In genomic region chr1:221719987-221720386, GRCh38 we compare ENCODE assay signal across 20 cellular contexts. TPM values are rescaled to one million over a fixed set of nuclear protein-coding genes. Genes with fewer than 3 reads are reported as not detected.
DNase-seq lines count a peak whose midpoint lies in the region; ATAC-seq and TF ChIP-seq lines count a peak whose summit lies in the region.
"Had no signal": no experiment of that assay in that cellular context is flagged by ENCODE, and none has a peak within 500 bp of the region (broad histone marks: within the 10 kb centered on the region; RNA-seq: fewer than 3 reads in every experiment).

No MANE protein-coding gene starts in this region.

- no peaks in the 10 kb centered on the region for H3K79me1 ChIP-seq in H9 (ENCODE audit: insufficient read depth, low read depth, low read length, poor library complexity, severe bottlenecking)

- DNase-seq in MCF 10A (ENCODE audit: unreplicated experiment) = no peak
- DNase-seq in mammary epithelial cell = no peak
- DNase-seq in adipocyte (ENCODE audit: low read depth) = no peak
- DNase-seq in natural killer cell = no peak
- DNase-seq in H9 = no peak
- no peak for DNase-seq in NCI-H526 treated with DMSO at 0.1 percent for 48 hours (lab: John Stamatoyannopoulos, UW)
- no peak for DNase-seq in pons (ENCODE audit: low spot score)
- DNase-seq: 8988T, COR-L47, NCI-H1417 treated with DMSO at 0.1 percent for 48 hours, NCI-H2029, NCI-H510A, SHP77 had no signal

- peaks cover 11% of the 10 kb centered on the region for H3K9me3 ChIP-seq in mammary epithelial cell (replicated peaks; ENCODE audit: insufficient read depth, low read length)
- H3K9me3 ChIP-seq in adipocyte (ENCODE audit: control insufficient read depth, low read length) = peaks cover 8% of the 10 kb centered on the region
- no peaks in the 10 kb centered on the region for H3K9me3 ChIP-seq in H9 (ENCODE audit: control insufficient read depth, low read depth, low read length)

- H3K4ac ChIP-seq in H9 (ENCODE audit: low read depth, low read length) = no peak overlapping the region

- in situ Hi-C loops in mammary epithelial cell (cut with MboI; ENCODE audit: low sequenced_read_pairs in 2 of 2) = no loop called here

- H3K4me1 Mint-ChIP-seq in MCF 10A (ENCODE audit: insufficient read depth, unreplicated experiment) (peaks cover 47% of the 10 kb centered on the region), natural killer cell (peaks cover 89 to 91% of the 10 kb centered on the region in 2 donors), H9 (peaks cover 47 to 54% of the 10 kb centered on the region in 2 experiments)

- ATAC-seq in natural killer cell (no peak), HG02588 (IDR thresholded peaks at IDR 0.05; ENCODE audit: unreplicated experiment) (no peak)
- ATAC-seq: GM12878, GM23338, HepG2, Panc1 had no signal

- H3K79me2 ChIP-seq in mammary epithelial cell (ENCODE audit: insufficient read depth, low read length) = peaks cover 99% of the 10 kb centered on the region
- no peaks in the 10 kb centered on the region for H3K79me2 ChIP-seq in H9 (ENCODE audit: insufficient read depth, low read length)

- peaks cover 22% of the 10 kb centered on the region for H3K36me3 ChIP-seq in mammary epithelial cell (ENCODE audit: insufficient read depth, low read length)
- peaks cover 40% of the 10 kb centered on the region for H3K36me3 ChIP-seq in adipocyte (ENCODE audit: control insufficient read depth, insufficient read depth, low read length, severe bottlenecking)

- H3K4me3 ChIP-seq in mammary epithelial cell (replicated peaks in 1 of 3; ENCODE audit: insufficient read depth in 1 of 3, low read depth in 2 of 3, low read length in 3 of 3) (no peak overlapping the region), adipocyte (ENCODE audit: low read length) (peak overlapping the region; percentile 17)
- H3K4me3 ChIP-seq: GM12878, GM23338 had no signal

- intact Hi-C loops in MCF 10A (cut with micrococcal nuclease) = no loop called here
- intact Hi-C loops in mammary epithelial cell (cut with micrococcal nuclease) = no loop called here
- intact Hi-C loops in natural killer cell (cut with micrococcal nuclease) = no loop called here

- H3K36me3 Mint-ChIP-seq in MCF 10A (ENCODE audit: insufficient read depth, unreplicated experiment) = peaks cover 9% of the 10 kb centered on the region
- H3K36me3 Mint-ChIP-seq in natural killer cell = no peaks in the 10 kb centered on the region
- H3K36me3 Mint-ChIP-seq in H9 (ENCODE audit: insufficient read depth in 1 of 3, low read depth in 3 of 3) = peaks cover 11 to 26% (median 26%) of the 10 kb centered on the region in 3 experiments

- H2BK5ac ChIP-seq in H9 (ENCODE audit: insufficient read length, low read length) = no peak overlapping the region

- H2BK20ac ChIP-seq in H9 (ENCODE audit: low read depth, low read length, poor library complexity, severe bottlenecking) = no peak overlapping the region

- H3K4me3 Mint-ChIP-seq in MCF 10A (ENCODE audit: unreplicated experiment) = no peak overlapping the region
- H3K4me3 Mint-ChIP-seq in natural killer cell = peak overlapping the region; percentile 17
- no peak overlapping the region for H3K4me3 Mint-ChIP-seq in H9
- H3K4me3 Mint-ChIP-seq: CD14-positive monocyte, GM23338 had no signal

- no peak overlapping the region for H2BK120ac ChIP-seq in H9 (ENCODE audit: low read depth, low read length, poor library complexity, severe bottlenecking)

- H3K27me3 ChIP-seq in mammary epithelial cell (ENCODE audit: insufficient read depth, low read length) (no peaks in the 10 kb centered on the region), adipocyte (replicated peaks; ENCODE audit: control insufficient read depth, insufficient read depth, low read length) (no peaks in the 10 kb centered on the region), H9 (ENCODE audit: insufficient read depth, low read length) (peaks cover 15% of the 10 kb centered on the region)

- no peak overlapping the region for H4K91ac ChIP-seq in H9 (ENCODE audit: insufficient read length, low read depth, low read length)

- no peak overlapping the region for H3K18ac ChIP-seq in H9 (ENCODE audit: insufficient read length, low read depth, low read length)

- CTCF ChIA-PET in MCF 10A (lab: Yijun Ruan, JAX) (interaction anchor here (0.6 to 5.0 kb wide), 9 partner anchors 8 to 735 kb away, joined by 3 to 16 read pairs (median 3); partner anchors contain the start of gene DUSP10), mammary epithelial cell (lab: Charles Lee; ENCODE audit: low non-redundant PET) (no interaction called here)

- H3K4me2 ChIP-seq in mammary epithelial cell (ENCODE audit: insufficient read depth, low read depth, low read length) (no peak overlapping the region), H9 (ENCODE audit: insufficient read depth, insufficient read length, low read length) (no peak overlapping the region)

- H4K8ac ChIP-seq in H9 (replicated peaks; ENCODE audit: insufficient read length, low read depth, low read length) = no peak overlapping the region

- H2AFZ ChIP-seq in mammary epithelial cell (ENCODE audit: low read depth, low read length) = no peak overlapping the region
- H2AFZ ChIP-seq in H9 (ENCODE audit: low read length) = no peak overlapping the region
- H2AFZ ChIP-seq: GM23338 had no signal

- H3K9ac ChIP-seq in mammary epithelial cell (ENCODE audit: insufficient read depth, low read length) (no peak overlapping the region), adipocyte (ENCODE audit: low read length) (no peak overlapping the region), H9 (ENCODE audit: extremely low read depth, insufficient read length, low read length) (no peak overlapping the region)

- H2AK5ac ChIP-seq in H9 (ENCODE audit: insufficient read length, low read length) = no peak overlapping the region

- H3K27me3 Mint-ChIP-seq in MCF 10A (ENCODE audit: insufficient read depth, unreplicated experiment) = no peaks in the 10 kb centered on the region
- no peaks in the 10 kb centered on the region for H3K27me3 Mint-ChIP-seq in natural killer cell (ENCODE audit: low read depth in 2 of 2)
- H3K27me3 Mint-ChIP-seq in H9 (ENCODE audit: low read depth) = peaks cover 26% of the 10 kb centered on the region

- no peak overlapping the region for H2BK12ac ChIP-seq in H9 (ENCODE audit: insufficient read length, low read depth, low read length)

- H3K23me2 ChIP-seq in H9 (ENCODE audit: insufficient read length, low read depth, low read length, poor library complexity, severe bottlenecking) = no peaks in the 10 kb centered on the region

- TF ChIP-seq CTCF in MCF 10A (IDR thresholded peaks at IDR 0.05; ENCODE audit: unreplicated experiment) (no peak), mammary epithelial cell (conservative IDR thresholded peaks at IDR 0.05 in 1 of 2, IDR thresholded peaks at IDR 0.05 in 1 of 2; ENCODE audit: extremely low read depth in 1 of 2, insufficient read depth in 1 of 2, low read depth in 1 of 2, low read length in 2 of 2) (no peak), natural killer cell (IDR thresholded peaks at IDR 0.05) (no peak), H9 (conservative IDR thresholded peaks at IDR 0.05) (no peak)

- POLR2A ChIA-PET in MCF 10A (lab: Yijun Ruan, JAX) = interaction anchor here (0.7 to 1.8 kb wide), 3 partner anchors 12 to 116 kb away, joined by 3 to 6 read pairs (median 3); no protein-coding TSS in a partner anchor

- no TSS peak for BruUV-seq in MCF 10A (replicated peaks; lab: Mats Ljungman, UMichigan)
- BruUV-seq in mammary epithelial cell (replicated peaks; lab: Mats Ljungman, UMichigan) = no TSS peak

- H4K20me1 ChIP-seq in mammary epithelial cell (ENCODE audit: insufficient read depth, low read length) (no peaks in the 10 kb centered on the region), H9 (ENCODE audit: control insufficient read depth, insufficient read depth, insufficient read length) (no peaks in the 10 kb centered on the region)

- H3K4me1 ChIP-seq in mammary epithelial cell (ENCODE audit: insufficient read depth, low read length) (peaks cover 46% of the 10 kb centered on the region), adipocyte (ENCODE audit: control insufficient read depth, insufficient read depth, low read length) (peaks cover 64% of the 10 kb centered on the region), H9 (ENCODE audit: insufficient read depth, low read length) (peaks cover 12% of the 10 kb centered on the region; the same call in 1 of the 2 replicates)

- H3K23ac ChIP-seq in H9 (ENCODE audit: insufficient read length, low read depth, low read length) = no peak overlapping the region

- H3T11ph ChIP-seq in H9 (ENCODE audit: low read length) = no peak overlapping the region

- H3K27ac Mint-ChIP-seq in MCF 10A (ENCODE audit: low read depth, unreplicated experiment) = peak overlapping the region; percentile 8
- peak overlapping the region in 1 of 2 donors; percentile 88 for H3K27ac Mint-ChIP-seq in natural killer cell
- no peak overlapping the region for H3K27ac Mint-ChIP-seq in H9
- H3K27ac Mint-ChIP-seq: GM23338 had no signal

- H3K56ac ChIP-seq in H9 (ENCODE audit: insufficient read length, low read depth, low read length) = no peak overlapping the region

- no peak overlapping the region for H2BK15ac ChIP-seq in H9 (ENCODE audit: low read depth, low read length)

- H3K9me3 Mint-ChIP-seq in MCF 10A (ENCODE audit: unreplicated experiment) = no peaks in the 10 kb centered on the region
- H3K9me3 Mint-ChIP-seq in natural killer cell = peaks cover 0 to 4% of the 10 kb centered on the region in 2 donors
- H3K9me3 Mint-ChIP-seq in H9 = peaks cover 19 to 20% of the 10 kb centered on the region in 2 experiments

- H4K5ac ChIP-seq in H9 (ENCODE audit: insufficient read length, low read depth, low read length) = no peak overlapping the region

- no peak overlapping the region for H3K14ac ChIP-seq in H9 (ENCODE audit: insufficient read depth, low read length)

- H3K27ac ChIP-seq in mammary epithelial cell (ENCODE audit: insufficient read depth, low read depth, low read length) (no peak overlapping the region), H9 (ENCODE audit: insufficient read length, low read depth, low read length) (no peak overlapping the region)

- dilution Hi-C loops in mammary epithelial cell (cut with HindIII; ENCODE audit: low sequenced_read_pairs) = no loop called here

- 100% methylated on average over 2 of the region's 2 CpGs for whole genome bisulfite sequencing in mammary epithelial cell (ENCODE audit: low coverage, missing lambda C conversion rate)
- no CpG with 5 or more reads among the region's 2 CpGs for WGBS in H9 (ENCODE audit: extremely low coverage, insufficient read length, low lambda C conversion rate)

RNA-seq across cellular contexts. Expression of gene DUSP10, which starts 21.9 kb away (rescaled TPM):
- total RNA-seq in MCF 10A (2022) (15.9 and 22.0 TPM in 2 replicates), mammary epithelial cell (100 to 1,000 TPM in 1 of 2 donors, 10 to 100 TPM in 1; 35.4 to 118 TPM), natural killer cell (100 to 1,000 TPM; 109 to 231 (median 210) TPM), H9 (2021) (2.0 and 3.2 TPM in 2 replicates)
- 64.8 TPM for polyA plus RNA-seq in mammary epithelial cell
- 62.0 TPM for polyA minus RNA-seq in mammary epithelial cell
- total RNA-seq: G401 had no signal
